Comparison of ENCODE assay signal across 24 cellular contexts in genomic region chr6:43763812-43764522, GRCh38. TPM values are rescaled to one million over a fixed set of nuclear protein-coding genes. Genes with fewer than 3 reads are reported as not detected.
DNase-seq lines count a peak whose midpoint lies in the region; ATAC-seq and TF ChIP-seq lines count a peak whose summit lies in the region.
"Had no signal": no experiment of that assay in that cellular context is flagged by ENCODE, and none has a peak within 500 bp of the region (broad histone marks: within the 10 kb centered on the region; RNA-seq: fewer than 3 reads in every experiment).

No MANE protein-coding gene starts in this region.

- no peak overlapping the region for H4K8ac ChIP-seq in IMR-90 (ENCODE audit: low read depth in 2 of 2, low read length in 2 of 2)

- no TSS peak for BruUV-seq in IMR-90 (replicated peaks; lab: Mats Ljungman, UMichigan)

- no peak overlapping the region for H3K4ac ChIP-seq in IMR-90 (ENCODE audit: low read depth, low read length)

- peaks cover 13% of the 10 kb centered on the region for H3F3A ChIP-seq in neural progenitor cell (ENCODE audit: low read depth)

- H2AK9ac ChIP-seq in IMR-90 (replicated peaks; ENCODE audit: low read depth, low read length, poor library complexity) = no peak overlapping the region

- no peak for TF ChIP-seq POLR2A in IMR-90 (IDR thresholded peaks at IDR 0.05; ENCODE audit: low read depth, low read length)

- H2AFZ ChIP-seq in IMR-90 (replicated peaks; ENCODE audit: low read length, poor library complexity) (no peak overlapping the region), neural progenitor cell (replicated peaks) (no peak overlapping the region)

- H3K4me3 ChIP-seq in BLaER1 treated with 17β-estradiol and CSF1 and Interleukin-3, amounts not matched to agents 10 nM and 100 nM = no peak overlapping the region
- no peak overlapping the region for H3K4me3 ChIP-seq in IMR-90 (ENCODE audit: insufficient read depth, low read depth, low read length)
- no peak overlapping the region for H3K4me3 ChIP-seq in neural progenitor cell
- H3K4me3 ChIP-seq: MG63 had no signal

- H3K9me1 ChIP-seq in IMR-90 (ENCODE audit: insufficient read depth, low read length) = no peaks in the 10 kb centered on the region

- H3K27ac Mint-ChIP-seq in chondrocyte (ENCODE audit: unreplicated experiment) (no peak overlapping the region), neural progenitor cell (no peak overlapping the region)
- H3K27ac Mint-ChIP-seq: CD4-positive, alpha-beta T cell had no signal

- peak overlapping the region in 1 of 11 experiments; percentile 22; a peak in 2 of 22 replicates for H3K27ac ChIP-seq in BLaER1 treated with 17β-estradiol and CSF1 and Interleukin-3, amounts not matched to agents 10 nM and 100 nM
- H3K27ac ChIP-seq in IMR-90 (ENCODE audit: insufficient read depth, low read length) (no peak overlapping the region), neural progenitor cell (no peak overlapping the region)

- H3K27me3 ChIP-seq in BLaER1 treated with 17β-estradiol and CSF1 and Interleukin-3, amounts not matched to agents 10 nM and 100 nM = no peaks in the 10 kb centered on the region
- H3K27me3 ChIP-seq in IMR-90 (ENCODE audit: control insufficient read depth, insufficient read depth, low read length) (peaks cover 24% of the 10 kb centered on the region), neural progenitor cell (no peaks in the 10 kb centered on the region)
- H3K27me3 ChIP-seq: MG63 had no signal

- no peak overlapping the region for H3K9ac ChIP-seq in BLaER1 treated with 17β-estradiol and CSF1 and Interleukin-3, amounts not matched to agents 10 nM and 100 nM
- H3K9ac ChIP-seq in IMR-90 (ENCODE audit: low read depth, low read length) = no peak overlapping the region; the same call in 1 of the 2 replicates
- H3K9ac ChIP-seq in neural progenitor cell = no peak overlapping the region

- H4K5ac ChIP-seq in IMR-90 (ENCODE audit: low read depth, low read length) = no peak overlapping the region

- no peaks in the 10 kb centered on the region for H3K4me1 Mint-ChIP-seq in chondrocyte (ENCODE audit: low read depth)
- peaks cover 33% of the 10 kb centered on the region for H3K4me1 Mint-ChIP-seq in neural progenitor cell

- peak overlapping the region; percentile 36; the same call in 1 of the 2 replicates for H2AK5ac ChIP-seq in IMR-90 (ENCODE audit: low read depth, low read length)

- DNase-seq in IMR-90 (no peak), chondrocyte (ENCODE audit: low spot score) (peak; percentile 20), neural progenitor cell (ENCODE audit: low spot score) (no peak), DMS79 (lab: John Stamatoyannopoulos, UW) (no peak), D341Med (ENCODE audit: low spot score) (no peak)
- DNase-seq: CD4-positive, alpha-beta T cell; DMS53; EL; GF-D8; GOT3; HCEC 1CT; KG1; MG63; NCI-H1105 treated with DMSO at 0.1 percent for 48 hours; NCI-H146; NCI-H1930; NCI-H446 treated with DMSO at 0.1 percent for 48 hours; NCI-H526; RPMI8226; SHP77; SW 1271 had no signal

- no peak overlapping the region for H3K18ac ChIP-seq in IMR-90 (ENCODE audit: low read depth, low read length)

- no peaks in the 10 kb centered on the region for H4K20me1 ChIP-seq in BLaER1 treated with 17β-estradiol and CSF1 and Interleukin-3, amounts not matched to agents 10 nM and 100 nM
- H4K20me1 ChIP-seq in IMR-90 (ENCODE audit: insufficient read depth, low read length) (no peaks in the 10 kb centered on the region), neural progenitor cell (ENCODE audit: low read depth) (no peaks in the 10 kb centered on the region)

- H2BK5ac ChIP-seq in IMR-90 (ENCODE audit: low read depth, low read length, poor library complexity, severe bottlenecking) = no peak overlapping the region

- no peak overlapping the region for H4K91ac ChIP-seq in IMR-90 (ENCODE audit: insufficient read depth, low read depth, low read length)

- dilution Hi-C loops in IMR-90 (cut with HindIII; ENCODE audit: low sequenced_read_pairs, unreplicated experiment) = no loop called here

- peak overlapping the region in 6 of 11 experiments; percentile 18 to 65 (median 40); a peak in 9 of 22 replicates for H3K4me2 ChIP-seq in BLaER1 treated with 17β-estradiol and CSF1 and Interleukin-3, amounts not matched to agents 10 nM and 100 nM
- H3K4me2 ChIP-seq in IMR-90 (ENCODE audit: low read depth, low read length) = peak overlapping the region; percentile 33; the same call in 1 of the 2 replicates
- H3K4me2 ChIP-seq in neural progenitor cell = peak overlapping the region; percentile 59

- H3K23ac ChIP-seq in IMR-90 (ENCODE audit: low read depth, low read length) = no peak overlapping the region

- H2BK20ac ChIP-seq in IMR-90 (ENCODE audit: low read depth, low read length) = 0 out of 2 replicates have a peak overlapping the region, but pooled peaks have one; percentile 32

- no peak overlapping the region for H3K56ac ChIP-seq in IMR-90 (ENCODE audit: extremely low read depth, insufficient read depth, low read length)

- no peaks in the 10 kb centered on the region for H3K79me2 ChIP-seq in neural progenitor cell (ENCODE audit: low read depth)

- no peak for ATAC-seq in IMR-90 (ENCODE audit: low read depth)
- no peak for ATAC-seq in HG02642 (IDR thresholded peaks at IDR 0.05; ENCODE audit: poor library complexity, unreplicated experiment)
- no peak for ATAC-seq in HG03095 (IDR thresholded peaks at IDR 0.05; ENCODE audit: unreplicated experiment)

- H3K79me1 ChIP-seq in IMR-90 (ENCODE audit: low read depth in 1 of 2, low read length in 2 of 2) = no peaks in the 10 kb centered on the region

- in situ Hi-C loops in IMR-90 (cut with MboI; ENCODE audit: low sequenced_read_pairs) = no loop called here

- H3K9me3 Mint-ChIP-seq in chondrocyte (ENCODE audit: low read depth) (no peaks in the 10 kb centered on the region), neural progenitor cell (no peaks in the 10 kb centered on the region)
- H3K9me3 Mint-ChIP-seq: CD4-positive, alpha-beta T cell had no signal

- intact Hi-C loops in IMR-90 (cut with micrococcal nuclease) = no loop called here

- CTCF ChIA-PET in IMR-90 (lab: Yijun Ruan, JAX) = interaction anchor here (0.6 kb wide), 1 partner anchor 151 kb away, joined by 4 read pairs; no protein-coding TSS in a partner anchor

- POLR2A ChIA-PET in IMR-90 (lab: Charles Lee; ENCODE audit: unreplicated experiment) = no interaction called here

- H3K36me3 ChIP-seq in BLaER1 treated with 17β-estradiol and CSF1 and Interleukin-3, amounts not matched to agents 10 nM and 100 nM = no peaks in the 10 kb centered on the region
- H3K36me3 ChIP-seq in IMR-90 (ENCODE audit: control insufficient read depth, insufficient read depth, low read length) (no peaks in the 10 kb centered on the region), neural progenitor cell (no peaks in the 10 kb centered on the region)
- H3K36me3 ChIP-seq: MG63 had no signal

- peaks cover 0 to 27% (median 11%) of the 10 kb centered on the region in 10 experiments; a peak in 12 of 20 replicates for H3K4me1 ChIP-seq in BLaER1 treated with 17β-estradiol and CSF1 and Interleukin-3, amounts not matched to agents 10 nM and 100 nM
- H3K4me1 ChIP-seq in IMR-90 (ENCODE audit: control insufficient read depth, insufficient read depth, low read length) (peaks cover 22% of the 10 kb centered on the region), neural progenitor cell (peaks cover 51% of the 10 kb centered on the region)

- no peak overlapping the region for H3K14ac ChIP-seq in IMR-90 (replicated peaks; ENCODE audit: low read depth, low read length)

- no peaks in the 10 kb centered on the region for H3K9me3 ChIP-seq in BLaER1 treated with 17β-estradiol and CSF1 and Interleukin-3, amounts not matched to agents 10 nM and 100 nM (replicated peaks in 1 of 11)
- H3K9me3 ChIP-seq in IMR-90 (ENCODE audit: control insufficient read depth, insufficient read depth, low read length) = no peaks in the 10 kb centered on the region
- no peaks in the 10 kb centered on the region for H3K9me3 ChIP-seq in neural progenitor cell (ENCODE audit: low read depth)
- H3K9me3 ChIP-seq: MG63 had no signal

- no peak overlapping the region for H2BK120ac ChIP-seq in IMR-90 (ENCODE audit: low read depth, low read length)

- WGBS in IMR-90 (ENCODE audit: extremely low coverage in 2 of 2, insufficient read length in 1 of 2), 2 experiments = 100% methylated on average over 3 of the region's 7 CpGs; no CpG with 5 or more reads in 1 of the 2 experiments

- H3K36me3 Mint-ChIP-seq in chondrocyte (ENCODE audit: low read depth) (no peaks in the 10 kb centered on the region), neural progenitor cell (no peaks in the 10 kb centered on the region)

- H2BK15ac ChIP-seq in IMR-90 (ENCODE audit: low read depth, low read length) = no peak overlapping the region

- no peak for TF ChIP-seq CTCF in IMR-90 (conservative IDR thresholded peaks at IDR 0.05; ENCODE audit: low read depth, low read length)
- no peak for TF ChIP-seq CTCF in chondrocyte (IDR thresholded peaks at IDR 0.05)
- TF ChIP-seq CTCF in neural progenitor cell (IDR thresholded peaks at IDR 0.05) = no peak

- no peak for TF ChIP-seq RAD21 in IMR-90 (IDR thresholded peaks at IDR 0.05; ENCODE audit: low read length)

- H3K4me3 Mint-ChIP-seq in chondrocyte (ENCODE audit: unreplicated experiment) (no peak overlapping the region), neural progenitor cell (no peak overlapping the region)
- H3K4me3 Mint-ChIP-seq: CD4-positive, alpha-beta T cell had no signal

- H3K27me3 Mint-ChIP-seq in chondrocyte (ENCODE audit: low read depth) (peaks cover 13% of the 10 kb centered on the region), neural progenitor cell (ENCODE audit: insufficient read depth, low read depth) (peaks cover 27% of the 10 kb centered on the region)

TF ChIP-seq in IMR-90, 13 proteins besides CTCF, POLR2A, EP300 and RAD21 (continues in another document):
- no peak for TF ChIP-seq FOS (IDR thresholded peaks at IDR 0.05; ENCODE audit: low read depth, low read length)
- no peak for TF ChIP-seq ELK1 (IDR thresholded peaks at IDR 0.05; ENCODE audit: borderline replicate concordance, low read depth, low read length)
- no peak for TF ChIP-seq MXI1 (IDR thresholded peaks at IDR 0.05; ENCODE audit: borderline replicate concordance, low read depth, low read length)
- TF ChIP-seq RCOR1 (IDR thresholded peaks at IDR 0.05; ENCODE audit: insufficient replicate concordance, low read length) = no peak

RNA-seq across cellular contexts. Expression of gene VEGFA, which starts 6.0 kb away (rescaled TPM):
- total RNA-seq in IMR-90 (2012; rRNA removed) (156 and 190 TPM in 2 replicates), chondrocyte (24.8 to 139 TPM (median 137 TPM) in 3 replicates), neural progenitor cell (ENCODE audit: low replicate concordance) (49.6 and 78.6 TPM in 2 replicates)
- polyA plus RNA-seq in IMR-90 (2012; rRNA removed) = 211 and 234 TPM in 2 replicates
- polyA plus RNA-seq in IMR-90 (2012; cell fraction: cytosol; rRNA removed) = 69.3 and 213 TPM in 2 replicates
- 853 and 1,420 TPM in 2 replicates for polyA plus RNA-seq in IMR-90 (2012; cell fraction: nucleus; rRNA removed; ENCODE audit: low replicate concordance)
